ENCODE assay signal across 21 cellular contexts in genomic region chr20:51810155-51811039, GRCh38. TPM values are rescaled to one million over a fixed set of nuclear protein-coding genes. Genes with fewer than 3 reads are reported as not detected.
DNase-seq lines count a peak whose midpoint lies in the region; ATAC-seq, FAIRE-seq and TF ChIP-seq lines count a peak whose summit lies in the region.
"Had no signal": no experiment of that assay in that cellular context is flagged by ENCODE, and none has a peak within 500 bp of the region (broad histone marks: within the 10 kb centered on the region; RNA-seq: fewer than 3 reads in every experiment).

No MANE protein-coding gene starts in this region.

- H3K4me1 ChIP-seq in H9 (ENCODE audit: insufficient read depth, low read length) (peaks cover 4% of the 10 kb centered on the region; the same call in 1 of the 2 replicates), neural progenitor cell (peaks cover 33% of the 10 kb centered on the region), pancreas (no peaks in the 10 kb centered on the region), transverse colon (no peaks in the 10 kb centered on the region)
- H3K4me1 ChIP-seq: body of pancreas, psoas muscle had no signal

- H2BK120ac ChIP-seq in H9 (ENCODE audit: low read depth, low read length, poor library complexity, severe bottlenecking) = no peak overlapping the region

- H3K27ac Mint-ChIP-seq in H9 (peak overlapping the region in 2 of 3 experiments; percentile 30 to 60; a peak in 4 of 7 replicates), neural progenitor cell (no peak overlapping the region)
- H3K27ac Mint-ChIP-seq: activated CD4-positive, alpha-beta T cell treated with anti-CD3 and anti-CD28 coated beads, Interleukin-2, amount 10 ng/mL, durations not matched to agents 7 days and 5 days; natural killer cell treated with Interleukin-12 subunit alpha and Interleukin-12 subunit beta and Interleukin-15 and Interleukin-18, amount 100 ng/mL, for 72 hours; stimulated activated naive CD8-positive, alpha-beta T cell treated with anti-CD3 and anti-CD28 coated beads, Interleukin-15, Interleukin-2, amounts not matched to agents 100 ng/mL and 50 ng/mL, for 24 hours had no signal

- TF ChIP-seq EP300 in transverse colon (IDR thresholded peaks at IDR 0.05; ENCODE audit: low read depth) = no peak

- H4K20me1 ChIP-seq in H9 (ENCODE audit: control insufficient read depth, insufficient read depth, insufficient read length) = no peaks in the 10 kb centered on the region
- no peaks in the 10 kb centered on the region for H4K20me1 ChIP-seq in neural progenitor cell (ENCODE audit: low read depth)

- no peak overlapping the region for H3K56ac ChIP-seq in H9 (ENCODE audit: insufficient read length, low read depth, low read length)

- H3K23ac ChIP-seq in H9 (ENCODE audit: insufficient read length, low read depth, low read length) = no peak overlapping the region

- H3T11ph ChIP-seq in H9 (ENCODE audit: low read length) = no peak overlapping the region

- ATAC-seq in pancreas (no peak), left colon (no peak)
- ATAC-seq: body of pancreas; natural killer cell treated with Interleukin-12 subunit alpha and Interleukin-12 subunit beta and Interleukin-15 and Interleukin-18, amount 100 ng/mL, for 72 hours; psoas muscle had no signal

- no peak overlapping the region for H4K91ac ChIP-seq in H9 (ENCODE audit: insufficient read length, low read depth, low read length)

- H3K4me1 Mint-ChIP-seq in H9 = peaks cover 29 to 30% of the 10 kb centered on the region in 2 experiments
- peaks cover 17% of the 10 kb centered on the region for H3K4me1 Mint-ChIP-seq in neural progenitor cell
- H3K4me1 Mint-ChIP-seq: activated CD4-positive, alpha-beta T cell treated with anti-CD3 and anti-CD28 coated beads, Interleukin-2, amount 10 ng/mL, durations not matched to agents 7 days and 5 days; CD8-positive, alpha-beta memory T cell had no signal

- no CpG with 5 or more reads among the region's 13 CpGs for WGBS in H9 (ENCODE audit: extremely low coverage, insufficient read length, low lambda C conversion rate)
- WGBS in pancreas, 2 donors = 83 to 86% methylated on average over 13 of the region's 13 CpGs
- 84 to 91% methylated on average over 10 to 13 of the region's 13 CpGs for WGBS in transverse colon (ENCODE audit: low coverage in 1 of 2), 2 donors

- intact Hi-C loops in pancreas (cut with DNase I) (no loop called here), left colon (cut with DNase I, micrococcal nuclease) (no loop called here), transverse colon (cut with DNase I; ENCODE audit: low total_unique reads) (no loop called here)

- no peak overlapping the region for H3K14ac ChIP-seq in H9 (ENCODE audit: insufficient read depth, low read length)

- no peak overlapping the region for H3K27ac ChIP-seq in H9 (ENCODE audit: insufficient read length, low read depth, low read length)
- H3K27ac ChIP-seq in neural progenitor cell = peak overlapping the region; percentile 87
- no peak overlapping the region for H3K27ac ChIP-seq in pancreas
- no peak overlapping the region for H3K27ac ChIP-seq in transverse colon
- H3K27ac ChIP-seq: body of pancreas, psoas muscle had no signal

- H3K79me1 ChIP-seq in H9 (ENCODE audit: insufficient read depth, low read depth, low read length, poor library complexity, severe bottlenecking) = no peaks in the 10 kb centered on the region

- no peak overlapping the region for H4K8ac ChIP-seq in H9 (replicated peaks; ENCODE audit: insufficient read length, low read depth, low read length)

- H3K23me2 ChIP-seq in H9 (ENCODE audit: insufficient read length, low read depth, low read length, poor library complexity, severe bottlenecking) = no peaks in the 10 kb centered on the region

- H3K36me3 ChIP-seq in neural progenitor cell (no peaks in the 10 kb centered on the region), pancreas (no peaks in the 10 kb centered on the region), transverse colon (no peaks in the 10 kb centered on the region)

- no peak for FAIRE-seq in pancreas (lab: Jason Lieb, UNC)

- in situ Hi-C loops in transverse colon (cut with MboI; ENCODE audit: low pct_ligation_motif_present in 1 of 4, low pct_unique_long_range_greater_than_20kb in 1 of 4, low sequenced_read_pairs in 3 of 4) = no loop called here

- H2BK5ac ChIP-seq in H9 (ENCODE audit: insufficient read length, low read length) = no peak overlapping the region

- no peak overlapping the region for H3K4me3 Mint-ChIP-seq in H9
- no peak overlapping the region for H3K4me3 Mint-ChIP-seq in neural progenitor cell
- H3K4me3 Mint-ChIP-seq: activated CD4-positive, alpha-beta T cell treated with anti-CD3 and anti-CD28 coated beads, Interleukin-2, amount 10 ng/mL, durations not matched to agents 7 days and 5 days; CD8-positive, alpha-beta memory T cell; natural killer cell treated with Interleukin-12 subunit alpha and Interleukin-12 subunit beta and Interleukin-15 and Interleukin-18, amount 100 ng/mL, for 72 hours; stimulated activated naive CD8-positive, alpha-beta T cell treated with anti-CD3 and anti-CD28 coated beads, Interleukin-15, Interleukin-2, amounts not matched to agents 100 ng/mL and 50 ng/mL, for 24 hours had no signal

- H3K9me3 ChIP-seq in H9 (ENCODE audit: control insufficient read depth, low read depth, low read length) (no peaks in the 10 kb centered on the region), neural progenitor cell (ENCODE audit: low read depth) (no peaks in the 10 kb centered on the region), pancreas (no peaks in the 10 kb centered on the region), transverse colon (no peaks in the 10 kb centered on the region)
- H3K9me3 ChIP-seq: body of pancreas, psoas muscle had no signal

- H3K9ac ChIP-seq in H9 (ENCODE audit: extremely low read depth, insufficient read length, low read length) (no peak overlapping the region), neural progenitor cell (no peak overlapping the region)

- H2BK15ac ChIP-seq in H9 (ENCODE audit: low read depth, low read length) = no peak overlapping the region

- H2BK20ac ChIP-seq in H9 (ENCODE audit: low read depth, low read length, poor library complexity, severe bottlenecking) = no peak overlapping the region

- no peak overlapping the region for H3K4ac ChIP-seq in H9 (ENCODE audit: low read depth, low read length)

- TF ChIP-seq CTCF in H9 (conservative IDR thresholded peaks at IDR 0.05) (peak; percentile 53; the same call in 1 of the 3 replicates), choroid plexus epithelial cell (conservative IDR thresholded peaks at IDR 0.05; ENCODE audit: low read depth, low read length) (peak; percentile 23), neural progenitor cell (IDR thresholded peaks at IDR 0.05) (peak; percentile 45), pancreas (IDR thresholded peaks at IDR 0.05) (no peak), transverse colon (IDR thresholded peaks at IDR 0.05) (no peak)

- TF ChIP-seq POLR2A in transverse colon (IDR thresholded peaks at IDR 0.05) = no peak

- H3K9me3 Mint-ChIP-seq in H9 (no peaks in the 10 kb centered on the region), neural progenitor cell (no peaks in the 10 kb centered on the region)
- H3K9me3 Mint-ChIP-seq: activated CD4-positive, alpha-beta T cell treated with anti-CD3 and anti-CD28 coated beads, Interleukin-2, amount 10 ng/mL, durations not matched to agents 7 days and 5 days; CD8-positive, alpha-beta memory T cell; natural killer cell treated with Interleukin-12 subunit alpha and Interleukin-12 subunit beta and Interleukin-15 and Interleukin-18, amount 100 ng/mL, for 72 hours; stimulated activated naive CD8-positive, alpha-beta T cell treated with anti-CD3 and anti-CD28 coated beads, Interleukin-15, Interleukin-2, amounts not matched to agents 100 ng/mL and 50 ng/mL, for 24 hours had no signal

- H3K79me2 ChIP-seq in H9 (ENCODE audit: insufficient read depth, low read length) = no peaks in the 10 kb centered on the region
- no peaks in the 10 kb centered on the region for H3K79me2 ChIP-seq in neural progenitor cell (ENCODE audit: low read depth)

- no peak overlapping the region for H2AK5ac ChIP-seq in H9 (ENCODE audit: insufficient read length, low read length)

- H3K18ac ChIP-seq in H9 (ENCODE audit: insufficient read length, low read depth, low read length) = no peak overlapping the region

- no peaks in the 10 kb centered on the region for H3K27me3 ChIP-seq in H9 (ENCODE audit: insufficient read depth, low read length)
- H3K27me3 ChIP-seq in neural progenitor cell = no peaks in the 10 kb centered on the region
- H3K27me3 ChIP-seq in pancreas = no peaks in the 10 kb centered on the region
- no peaks in the 10 kb centered on the region for H3K27me3 ChIP-seq in transverse colon
- H3K27me3 ChIP-seq: body of pancreas had no signal

- H3K36me3 Mint-ChIP-seq in H9 (ENCODE audit: insufficient read depth in 1 of 3, low read depth in 3 of 3) = no peaks in the 10 kb centered on the region
- H3K36me3 Mint-ChIP-seq in neural progenitor cell = no peaks in the 10 kb centered on the region
- H3K36me3 Mint-ChIP-seq: CD8-positive, alpha-beta memory T cell; natural killer cell treated with Interleukin-12 subunit alpha and Interleukin-12 subunit beta and Interleukin-15 and Interleukin-18, amount 100 ng/mL, for 72 hours had no signal

- H2AFZ ChIP-seq in H9 (ENCODE audit: low read length) = no peak overlapping the region
- no peak overlapping the region for H2AFZ ChIP-seq in neural progenitor cell (replicated peaks)

- no peaks in the 10 kb centered on the region for H3K27me3 Mint-ChIP-seq in H9 (ENCODE audit: low read depth)
- H3K27me3 Mint-ChIP-seq in neural progenitor cell (ENCODE audit: insufficient read depth, low read depth) = peaks cover 3% of the 10 kb centered on the region

- H3F3A ChIP-seq in neural progenitor cell (ENCODE audit: low read depth) = peaks cover 43% of the 10 kb centered on the region

- DNase-seq in H9 (peak; percentile 40), NCI-H82 (lab: John Stamatoyannopoulos, UW) (peak; percentile 79), choroid plexus epithelial cell (ENCODE audit: low read depth) (no peak), neural progenitor cell (ENCODE audit: low spot score) (peak; percentile 60), pancreas (no peak), kidney tubule cell (ENCODE audit: low spot score) (no peak), left colon (no peak), transverse colon (no peak)
- DNase-seq: activated CD4-positive, alpha-beta T cell treated with anti-CD3 and anti-CD28 coated beads, Interleukin-2, amount 10 ng/mL, durations not matched to agents 7 days and 5 days; activated CD8-positive, alpha-beta memory T cell treated with anti-CD3 and anti-CD28 coated beads, Interleukin-2, amount 50 U/mL, for 4 hours; body of pancreas; CD8-positive, alpha-beta memory T cell; dermis blood vessel endothelial cell; DMS79 treated with DMSO at 0.1 percent for 48 hours; NCI-H524; psoas muscle; SHP77; stimulated activated CD4-positive, alpha-beta T cell treated with anti-CD3 and anti-CD28 coated beads, Interleukin-2, amount 100 ng/mL, for 24 hours had no signal

- no peak overlapping the region for H4K5ac ChIP-seq in H9 (ENCODE audit: insufficient read length, low read depth, low read length)

- H2BK12ac ChIP-seq in H9 (ENCODE audit: insufficient read length, low read depth, low read length) = no peak overlapping the region

- no peak overlapping the region for H3K4me2 ChIP-seq in H9 (ENCODE audit: insufficient read depth, insufficient read length, low read length)
- peak overlapping the region; percentile 40 for H3K4me2 ChIP-seq in neural progenitor cell

- H3K4me3 ChIP-seq in choroid plexus epithelial cell (ENCODE audit: low read depth, low read length) = no peak overlapping the region
- H3K4me3 ChIP-seq in neural progenitor cell = no peak overlapping the region
- no peak overlapping the region for H3K4me3 ChIP-seq in pancreas
- H3K4me3 ChIP-seq in transverse colon = no peak overlapping the region
- H3K4me3 ChIP-seq: body of pancreas, psoas muscle had no signal

RNA-seq across cellular contexts. Expression of gene SALL4, which starts 8.1 kb away (rescaled TPM):
- total RNA-seq in H9 (2021) = 276 and 279 TPM in 2 replicates
- total RNA-seq in neural progenitor cell (ENCODE audit: low replicate concordance) = 219 and 274 TPM in 2 replicates
- total RNA-seq in pancreas = 1 to 10 TPM; 1.1 to 2.4 (median 1.7) TPM
- polyA plus RNA-seq in pancreas = 1 to 10 TPM; 2.8 to 3.0 TPM
- total RNA-seq in left colon = under 1 TPM; 0.09 to 0.11 TPM
- under 1 TPM in 1 of 4 donors, not detected in 3; 0.14 TPM for total RNA-seq in transverse colon
- total RNA-seq: H4, psoas muscle had no signal
- polyA plus RNA-seq: CD8-positive, alpha-beta memory T cell; psoas muscle had no signal

RNA-seq across cellular contexts. Expression of gene ATP9A, which starts 42.2 kb away (rescaled TPM):
- 11.5 and 12.1 TPM in 2 replicates for total RNA-seq in H9 (2021)
- 17.6 and 18.2 TPM in 2 replicates for total RNA-seq in neural progenitor cell (ENCODE audit: low replicate concordance)
- 10 to 100 TPM; 17.0 to 41.0 (median 21.4) TPM for total RNA-seq in pancreas
- polyA plus RNA-seq in pancreas = 10 to 100 TPM in 1 of 2 donors, 1 to 10 TPM in 1; 5.8 to 15.5 TPM
- total RNA-seq in left colon = 10 to 100 TPM; 66.8 to 90.1 TPM
- 10 to 100 TPM; 66.3 to 93.0 (median 78.9) TPM for total RNA-seq in transverse colon

Comparison
In these comparisons a context has a peak if more than half of its experiments do, and no peak if none do; other contexts are left out.
1. DNase-seq: peak in H9 (single experiment), NCI-H82 (single experiment) and neural progenitor cell (single experiment); none in choroid plexus epithelial cell (single experiment), pancreas (0 of 6), kidney tubule cell (single experiment), left colon (0 of 2) and transverse colon (single experiment).
2. CTCF ChIP-seq: peak in H9 (single experiment), choroid plexus epithelial cell (single experiment) and neural progenitor cell (single experiment); none in pancreas (0 of 4) and transverse colon (0 of 5).
3. RNA of gene SALL4, which starts 8.1 kb away (total RNA-seq): 276 to 279 TPM in H9 and 219 to 274 TPM in neural progenitor cell; 1.1 to 2.4 TPM in pancreas, 0.09 to 0.11 TPM in left colon and 0.14 TPM in transverse colon; every median in the first group is over 10 times any median in the second.